Comparison of ENCODE assay signal across 15 cellular contexts in genomic region chr11:31655483-31655882, GRCh38.
A peak's percentile ranks its signal among the peaks of the same experiment; 100 is the strongest.
DNase-seq lines count a peak whose midpoint lies in the region; TF ChIP-seq lines count a peak whose summit lies in the region.
"Had no signal": no experiment of that assay in that cellular context is flagged by ENCODE, and none has a peak within 500 bp of the region (broad histone marks: within the 10 kb centered on the region; RNA-seq: fewer than 3 reads in every experiment).

No MANE protein-coding gene starts in this region.

- no peak overlapping the region for H3K14ac ChIP-seq in neuronal stem cell (ENCODE audit: low read length)

- H3K4me2 ChIP-seq in neuronal stem cell (ENCODE audit: insufficient read depth, low read length, poor library complexity, severe bottlenecking) = no peak overlapping the region

- DNase-seq in ACHN (peak; percentile 90), HPDE6-E6E7 (ENCODE audit: extremely low spot score) (peak; percentile 5), adipocyte (ENCODE audit: low read depth) (peak; percentile 34), iris pigment epithelial cell (ENCODE audit: low read depth) (peak; percentile 96), neuronal stem cell (ENCODE audit: low spot score) (no peak), NCI-H2171 (lab: John Stamatoyannopoulos, UW) (no peak), endodermal cell (no peak)
- no peak for DNase-seq in effector memory CD4-positive, alpha-beta T cell
- DNase-seq: activated CD4-positive, alpha-beta T cell treated with anti-CD3 and anti-CD28 coated beads, Interleukin-2, amount 50 U/mL, for 4 hours; activated naive CD4-positive, alpha-beta T cell; NCI-H1105 treated with DMSO at 0.1 percent for 48 hours; NCI-H526 treated with DMSO at 0.1 percent for 48 hours; small intestine had no signal

- no peaks in the 10 kb centered on the region for H3K79me1 ChIP-seq in neuronal stem cell (ENCODE audit: low read depth, low read length)

- H2BK5ac ChIP-seq in neuronal stem cell (ENCODE audit: low read length) = no peak overlapping the region

- no peak overlapping the region for H3K27ac ChIP-seq in neuronal stem cell (replicated peaks; ENCODE audit: low read length)
- no peak overlapping the region for H3K27ac ChIP-seq in effector memory CD4-positive, alpha-beta T cell (ENCODE audit: insufficient read depth, low read length, poor library complexity, severe bottlenecking)
- no peak overlapping the region for H3K27ac ChIP-seq in endodermal cell (ENCODE audit: low read depth, low read length)
- H3K27ac ChIP-seq: BLaER1 treated with 17β-estradiol and CSF1 and Interleukin-3, amounts not matched to agents 10 nM and 100 nM; tibial nerve had no signal

- H2BK12ac ChIP-seq in neuronal stem cell (ENCODE audit: low read length) = no peak overlapping the region

- no peak for TF ChIP-seq CTCF in endodermal cell (conservative IDR thresholded peaks at IDR 0.05)

- H4K8ac ChIP-seq in neuronal stem cell (ENCODE audit: low read depth, low read length) = no peak overlapping the region

- in situ Hi-C loops in ACHN (cut with HindIII; ENCODE audit: low pct_ligation_motif_present, low pct_unique_long_range_greater_than_20kb, low sequenced_read_pairs) = no loop called here

- no peaks in the 10 kb centered on the region for H3K9me3 Mint-ChIP-seq in endodermal cell

- H3K36me3 Mint-ChIP-seq in endodermal cell (ENCODE audit: low read depth) = no peaks in the 10 kb centered on the region

- H3K9me3 ChIP-seq in adipocyte (ENCODE audit: control insufficient read depth, low read length) = no peaks in the 10 kb centered on the region
- H3K9me3 ChIP-seq in neuronal stem cell (replicated peaks in 1 of 2; ENCODE audit: control insufficient read depth in 2 of 2, insufficient read depth in 1 of 2, low read depth in 1 of 2, low read length in 2 of 2) = no peaks in the 10 kb centered on the region
- H3K9me3 ChIP-seq in effector memory CD4-positive, alpha-beta T cell (ENCODE audit: control insufficient read depth, low read length) = no peaks in the 10 kb centered on the region
- no peaks in the 10 kb centered on the region for H3K9me3 ChIP-seq in endodermal cell (ENCODE audit: control insufficient read depth, low read length)
- H3K9me3 ChIP-seq: BLaER1 treated with 17β-estradiol and CSF1 and Interleukin-3, amounts not matched to agents 10 nM and 100 nM; tibial nerve had no signal

- no peak overlapping the region for H3K4me3 ChIP-seq in adipocyte (ENCODE audit: low read length)
- H3K4me3 ChIP-seq in neuronal stem cell (ENCODE audit: low read length in 2 of 2) = no peak overlapping the region
- no peak overlapping the region for H3K4me3 ChIP-seq in effector memory CD4-positive, alpha-beta T cell (ENCODE audit: insufficient read depth, low read depth, low read length, poor library complexity, severe bottlenecking)
- no peak overlapping the region for H3K4me3 ChIP-seq in endodermal cell (ENCODE audit: low read length)
- H3K4me3 ChIP-seq: BLaER1 treated with 17β-estradiol and CSF1 and Interleukin-3, amounts not matched to agents 10 nM and 100 nM; tibial nerve had no signal

- no peak overlapping the region for H2BK15ac ChIP-seq in neuronal stem cell (ENCODE audit: low read length)

- no peaks in the 10 kb centered on the region for H3K36me3 ChIP-seq in adipocyte (ENCODE audit: control insufficient read depth, insufficient read depth, low read length, severe bottlenecking)
- no peaks in the 10 kb centered on the region for H3K36me3 ChIP-seq in neuronal stem cell (replicated peaks in 1 of 2; ENCODE audit: control insufficient read depth in 2 of 2, insufficient read depth in 2 of 2, low read length in 2 of 2)
- no peaks in the 10 kb centered on the region for H3K36me3 ChIP-seq in effector memory CD4-positive, alpha-beta T cell (ENCODE audit: control insufficient read depth, insufficient read depth, low read length)
- H3K36me3 ChIP-seq in endodermal cell (ENCODE audit: control insufficient read depth, insufficient read depth, low read length) = no peaks in the 10 kb centered on the region
- H3K36me3 ChIP-seq: tibial nerve had no signal

- H3K4me1 Mint-ChIP-seq in endodermal cell = peaks cover 15% of the 10 kb centered on the region

- no peak overlapping the region for H2AK5ac ChIP-seq in neuronal stem cell (ENCODE audit: low read depth, low read length)

- H3K27me3 ChIP-seq in adipocyte (replicated peaks; ENCODE audit: control insufficient read depth, insufficient read depth, low read length) (no peaks in the 10 kb centered on the region), neuronal stem cell (ENCODE audit: control insufficient read depth in 3 of 3, insufficient read depth in 3 of 3, low read depth in 1 of 3, low read length in 3 of 3) (no peaks in the 10 kb centered on the region), endodermal cell (ENCODE audit: control insufficient read depth, insufficient read depth, low read length, poor library complexity, severe bottlenecking) (peaks cover 27% of the 10 kb centered on the region)
- no peaks in the 10 kb centered on the region for H3K27me3 ChIP-seq in effector memory CD4-positive, alpha-beta T cell (replicated peaks; ENCODE audit: control insufficient read depth, insufficient read depth, low read length, poor library complexity, severe bottlenecking)
- H3K27me3 ChIP-seq: BLaER1 treated with 17β-estradiol and CSF1 and Interleukin-3, amounts not matched to agents 10 nM and 100 nM; tibial nerve had no signal

- H3K23ac ChIP-seq in neuronal stem cell (ENCODE audit: low read depth, low read length, poor library complexity) = no peak overlapping the region

- H4K91ac ChIP-seq in neuronal stem cell (ENCODE audit: low read depth, low read length, poor library complexity) = no peak overlapping the region

- no peak overlapping the region for H3K4me3 Mint-ChIP-seq in endodermal cell

- no peak overlapping the region for H2AFZ ChIP-seq in neuronal stem cell (ENCODE audit: low read length)

- H3K27ac Mint-ChIP-seq in endodermal cell = no peak overlapping the region

- no peak overlapping the region for H3K9ac ChIP-seq in adipocyte (ENCODE audit: low read length)
- no peak overlapping the region for H3K9ac ChIP-seq in neuronal stem cell (ENCODE audit: low read depth, low read length, poor library complexity)
- no peak overlapping the region for H3K9ac ChIP-seq in endodermal cell (ENCODE audit: extremely low read depth, low read length, poor library complexity, severe bottlenecking)
- H3K9ac ChIP-seq: BLaER1 treated with 17β-estradiol and CSF1 and Interleukin-3, amounts not matched to agents 10 nM and 100 nM had no signal

- H3K4me1 ChIP-seq in adipocyte (ENCODE audit: control insufficient read depth, insufficient read depth, low read length) (peaks cover 14% of the 10 kb centered on the region), neuronal stem cell (ENCODE audit: control insufficient read depth in 2 of 2, insufficient read depth in 1 of 2, low read depth in 1 of 2, low read length in 2 of 2) (peaks cover 0 to 6% of the 10 kb centered on the region in 2 donors), endodermal cell (ENCODE audit: control insufficient read depth, insufficient read depth, low read length) (no peaks in the 10 kb centered on the region)
- H3K4me1 ChIP-seq in effector memory CD4-positive, alpha-beta T cell (ENCODE audit: control insufficient read depth, insufficient read depth, low read length, poor library complexity, severe bottlenecking) = no peaks in the 10 kb centered on the region
- H3K4me1 ChIP-seq: tibial nerve had no signal

- no peak overlapping the region for H3K4ac ChIP-seq in neuronal stem cell (ENCODE audit: low read length)

- peaks cover 15% of the 10 kb centered on the region for H3K27me3 Mint-ChIP-seq in endodermal cell (ENCODE audit: insufficient read depth)

- no peak overlapping the region for H3K18ac ChIP-seq in neuronal stem cell (ENCODE audit: low read length)

- no CpG with 5 or more reads among the region's 3 CpGs for WGBS in neuronal stem cell (ENCODE audit: extremely low coverage in 2 of 2, insufficient read length in 2 of 2, insufficient replicate concordance in 1 of 2), 2 donors
- WGBS in endodermal cell (ENCODE audit: insufficient coverage in 1 of 2, insufficient read length in 1 of 2), 2 experiments = 50 to 89% methylated on average over 1 to 3 of the region's 3 CpGs

- no peak overlapping the region for H2BK120ac ChIP-seq in neuronal stem cell (ENCODE audit: low read depth, low read length)

Comparison
In these comparisons a context has a peak if more than half of its experiments do, and no peak if none do; other contexts are left out.
1. DNase-seq: peak in ACHN (single experiment), HPDE6-E6E7 (single experiment), adipocyte (single experiment) and iris pigment epithelial cell (single experiment); none in neuronal stem cell (single experiment), NCI-H2171 (single experiment), effector memory CD4-positive, alpha-beta T cell (0 of 3) and endodermal cell (single experiment).